ENCODE assay signal across 8 cellular contexts in genomic region chr2:190996338-190996946, GRCh38. TPM values are rescaled to one million over a fixed set of nuclear protein-coding genes. Genes with fewer than 3 reads are reported as not detected.
A peak's percentile ranks its signal among the peaks of the same experiment; 100 is the strongest.
DNase-seq lines count a peak whose midpoint lies in the region; ATAC-seq and TF ChIP-seq lines count a peak whose summit lies in the region.

No MANE protein-coding gene starts in this region.

- H3K4me3 Mint-ChIP-seq in endothelial cell (ENCODE audit: unreplicated experiment): peak overlapping the region; percentile 8
- no peak overlapping the region for H3K4me3 Mint-ChIP-seq in neural progenitor cell

- ATAC-seq in HG02981 (IDR thresholded peaks at IDR 0.05; ENCODE audit: unreplicated experiment) (peak; percentile 56), HG02840 (IDR thresholded peaks at IDR 0.05; ENCODE audit: low FRiP score, unreplicated experiment) (no peak)

- no peaks in the 10 kb centered on the region for H3K9me3 ChIP-seq in neural progenitor cell (ENCODE audit: low read depth)

- H3K9me3 Mint-ChIP-seq in endothelial cell (ENCODE audit: unreplicated experiment): no peaks in the 10 kb centered on the region
- H3K9me3 Mint-ChIP-seq in neural progenitor cell: no peaks in the 10 kb centered on the region

- no peaks in the 10 kb centered on the region for H3K27me3 ChIP-seq in neural progenitor cell

- H3K9ac ChIP-seq in neural progenitor cell: no peak overlapping the region

- no peak overlapping the region for H3K4me2 ChIP-seq in neural progenitor cell

- no peak overlapping the region for H3K4me3 ChIP-seq in neural progenitor cell

- no peaks in the 10 kb centered on the region for H3K36me3 ChIP-seq in neural progenitor cell

- H3K4me1 ChIP-seq in neural progenitor cell: no peaks in the 10 kb centered on the region

- H3K36me3 Mint-ChIP-seq in endothelial cell (ENCODE audit: low read depth, unreplicated experiment): peaks cover 43% of the 10 kb centered on the region
- H3K36me3 Mint-ChIP-seq in neural progenitor cell: peaks cover 43% of the 10 kb centered on the region

- H3K4me1 Mint-ChIP-seq in endothelial cell (ENCODE audit: unreplicated experiment): no peaks in the 10 kb centered on the region
- no peaks in the 10 kb centered on the region for H3K4me1 Mint-ChIP-seq in neural progenitor cell

- TF ChIP-seq CTCF in endothelial cell (IDR thresholded peaks at IDR 0.05; ENCODE audit: unreplicated experiment) (peak; percentile 25), neural progenitor cell (IDR thresholded peaks at IDR 0.05) (peak; percentile 72)

- DNase-seq in NK-92 treated with Interleukin-12 subunit alpha and Interleukin-12 subunit beta, amount 100 ng/mL, for 24 hours (lab: John Stamatoyannopoulos, UW): peak; percentile 15
- DNase-seq in NK-92 (lab: John Stamatoyannopoulos, UW; ENCODE audit: unreplicated experiment) (no peak), SW 1271 (lab: John Stamatoyannopoulos, UW) (peak; percentile 5 to 34), endothelial cell (ENCODE audit: low spot score) (peak; percentile 49), neural progenitor cell (ENCODE audit: low spot score) (peak; percentile 76), GF-D8 (lab: John Stamatoyannopoulos, UW) (no peak)

- H3K27me3 Mint-ChIP-seq in endothelial cell (ENCODE audit: unreplicated experiment): no peaks in the 10 kb centered on the region
- H3K27me3 Mint-ChIP-seq in neural progenitor cell (ENCODE audit: insufficient read depth, low read depth): no peaks in the 10 kb centered on the region

- no peak overlapping the region for H3K27ac Mint-ChIP-seq in endothelial cell (ENCODE audit: unreplicated experiment)
- H3K27ac Mint-ChIP-seq in neural progenitor cell: peak overlapping the region; percentile 18

- H2AFZ ChIP-seq in neural progenitor cell (replicated peaks): no peak overlapping the region

- H3K79me2 ChIP-seq in neural progenitor cell (ENCODE audit: low read depth): no peaks in the 10 kb centered on the region

- no peaks in the 10 kb centered on the region for H4K20me1 ChIP-seq in neural progenitor cell (ENCODE audit: low read depth)

- H3K27ac ChIP-seq in neural progenitor cell: no peak overlapping the region

- H3F3A ChIP-seq in neural progenitor cell (ENCODE audit: low read depth): no peaks in the 10 kb centered on the region

RNA-seq across cellular contexts. Expression of gene STAT1, which starts 17.5 kb away (rescaled TPM):
- total RNA-seq in endothelial cell (ENCODE audit: unreplicated experiment) (30.1 TPM), neural progenitor cell (ENCODE audit: low replicate concordance) (52.5 and 61.7 TPM in 2 replicates)

Comparison
In these comparisons a context has a peak if more than half of its experiments do, and no peak if none do; other contexts are left out.
1. DNase-seq: peak in NK-92 treated with Interleukin-12 subunit alpha and Interleukin-12 subunit beta, amount 100 ng/mL, for 24 hours (single experiment), SW 1271 (2 of 2), endothelial cell (single experiment) and neural progenitor cell (single experiment); none in NK-92 (single experiment) and GF-D8 (single experiment).